ENCODE assay signal across 30 cellular contexts in genomic region chr1:109777980-109778625, GRCh38. TPM values are rescaled to one million over a fixed set of nuclear protein-coding genes. Genes with fewer than 3 reads are reported as not detected.
DNase-seq lines count a peak whose midpoint lies in the region; ATAC-seq, FAIRE-seq and TF ChIP-seq lines count a peak whose summit lies in the region.
"Had no signal": no experiment of that assay in that cellular context is flagged by ENCODE, and none has a peak within 500 bp of the region (broad histone marks: within the 10 kb centered on the region; RNA-seq: fewer than 3 reads in every experiment).

No MANE protein-coding gene starts in this region.

- no peak for FAIRE-seq in A549 (lab: Jason Lieb, UNC)
- FAIRE-seq: frontal cortex, GM12892 had no signal

- no peaks in the 10 kb centered on the region for H4K20me1 ChIP-seq in IMR-90 (ENCODE audit: insufficient read depth, low read length)

- no peak overlapping the region for H3K23ac ChIP-seq in IMR-90 (ENCODE audit: low read depth, low read length)

- H2BK15ac ChIP-seq in IMR-90 (ENCODE audit: low read depth, low read length) = peak overlapping the region; percentile 11; the same call in 1 of the 3 replicates

- H3K4ac ChIP-seq in IMR-90 (ENCODE audit: low read depth, low read length) = peak overlapping the region; percentile 41

- H3K4me1 ChIP-seq in A549 (peaks cover 43% of the 10 kb centered on the region), IMR-90 (ENCODE audit: control insufficient read depth, insufficient read depth, low read length) (peaks cover 15% of the 10 kb centered on the region)
- H3K4me1 ChIP-seq: psoas muscle had no signal

- intact Hi-C loops in IMR-90 (cut with micrococcal nuclease) (loop anchor here (1.0 to 5.0 kb wide), 4 partner anchors 132 to 329 kb away; partner anchors contain the start of genes AHCYL1 and CSF1), dorsolateral prefrontal cortex (cut with DNase I) (loop anchor here (1.0 to 5.0 kb wide), 2 partner anchors 134 to 206 kb away; partner anchors contain the start of genes AHCYL1 (in 2 of the 2) and CSF1 (in 1 of the 2)), sciatic nerve (cut with DNase I) (loop anchor here (2.0 kb wide), 1 partner anchor 203 kb away; no protein-coding TSS in a partner anchor)

- DNase-seq in A549 (ENCODE audit: low read depth in 1 of 2, low spot score in 1 of 2) (no peak), IMR-90 (no peak), dorsolateral prefrontal cortex (peak in 4 of 10 donors; percentile 20 to 32 (median 25)), sciatic nerve (ENCODE audit: low spot score) (peak; percentile 51), occipital lobe (lab: John Stamatoyannopoulos, UW) (no peak), AG20443 (ENCODE audit: low spot score) (no peak)
- DNase-seq: activated CD4-positive, alpha-beta T cell treated with anti-CD3 and anti-CD28 coated beads, Interleukin-2, amount 50 U/mL, for 4 hours; activated gamma-delta T cell treated with Interleukin-2 at 50 U/mL for 16 hours; brain microvascular endothelial cell; CD4-positive, alpha-beta T cell; esophagus squamous epithelium; GOT3; KBM-7; NCI-H1417 treated with DMSO at 0.1 percent for 48 hours; NCI-H2171; NCI-H526; SK-N-SH; stimulated activated CD4-positive, alpha-beta T cell treated with anti-CD3 and anti-CD28 coated beads, Interleukin-1b, Interleukin-23, amount 100 ng/mL, for 48 hours; T-helper 2 cell had no signal

- POLR2A ChIA-PET in A549 (lab: Yijun Ruan, JAX) (interaction anchor here (1.5 to 4.7 kb wide), 2 partner anchors 206 to 226 kb away, joined by 3 to 23 read pairs; partner anchors contain the start of gene AHCYL1), IMR-90 (lab: Charles Lee; ENCODE audit: unreplicated experiment) (no interaction called here)

- no peak overlapping the region for H3K56ac ChIP-seq in IMR-90 (ENCODE audit: extremely low read depth, insufficient read depth, low read length)

- H3K27me3 ChIP-seq in IMR-90 (ENCODE audit: control insufficient read depth, insufficient read depth, low read length) (no peaks in the 10 kb centered on the region), dorsolateral prefrontal cortex (no peaks in the 10 kb centered on the region)
- H3K27me3 ChIP-seq: adrenal gland, brain microvascular endothelial cell, esophagus squamous epithelium, vagina had no signal

- peaks cover 20% of the 10 kb centered on the region for H3K9me3 ChIP-seq in A549
- H3K9me3 ChIP-seq in IMR-90 (ENCODE audit: control insufficient read depth, insufficient read depth, low read length) = no peaks in the 10 kb centered on the region
- H3K9me3 ChIP-seq: adrenal gland, esophagus squamous epithelium, psoas muscle, vagina had no signal

- no peak overlapping the region for H2BK5ac ChIP-seq in IMR-90 (ENCODE audit: low read depth, low read length, poor library complexity, severe bottlenecking)

- no peak overlapping the region for H4K8ac ChIP-seq in IMR-90 (ENCODE audit: low read depth in 2 of 2, low read length in 2 of 2)

- in situ Hi-C loops in IMR-90 (cut with MboI; ENCODE audit: low sequenced_read_pairs) = loop anchor here (5.0 to 25.0 kb wide), 2 partner anchors 134 to 209 kb away; partner anchors contain the start of gene CSF1

- CTCF ChIA-PET in A549 (lab: Yijun Ruan, JAX) (interaction anchor here (0.9 to 28.1 kb wide), 32 partner anchors 11 to 287 kb away, joined by 3 to 969 read pairs (median 6); partner anchors contain the start of genes AHCYL1, CSF1 and GPR61), IMR-90 (lab: Yijun Ruan, JAX) (interaction anchor here (1.6 to 3.1 kb wide), 5 partner anchors 14 to 232 kb away, joined by 3 to 69 read pairs (median 10); partner anchors contain the start of gene AHCYL1)

- TF ChIP-seq RAD21 in A549 (conservative IDR thresholded peaks at IDR 0.05 in 1 of 2, IDR thresholded peaks at IDR 0.05 in 1 of 2) (no peak), IMR-90 (IDR thresholded peaks at IDR 0.05; ENCODE audit: low read length) (no peak)

- H4K5ac ChIP-seq in IMR-90 (ENCODE audit: low read depth, low read length) = no peak overlapping the region

- peak overlapping the region; percentile 24 for H4K91ac ChIP-seq in IMR-90 (ENCODE audit: insufficient read depth, low read depth, low read length)

- H3K27ac ChIP-seq in A549 = peak overlapping the region; percentile 78 to 91
- H3K27ac ChIP-seq in IMR-90 (ENCODE audit: insufficient read depth, low read length) = no peak overlapping the region
- peak overlapping the region in 33 of 59 donors; percentile 19 to 92 (median 75) for H3K27ac ChIP-seq in dorsolateral prefrontal cortex
- H3K27ac ChIP-seq: brain microvascular endothelial cell, psoas muscle, VCaP had no signal

- no peak overlapping the region for H3K4me2 ChIP-seq in A549
- no peak overlapping the region for H3K4me2 ChIP-seq in IMR-90 (ENCODE audit: low read depth, low read length)
- H3K4me2 ChIP-seq: SK-N-SH had no signal

- H3K9ac ChIP-seq in IMR-90 (ENCODE audit: low read depth, low read length) = no peak overlapping the region
- H3K9ac ChIP-seq: SK-N-SH had no signal

- H3K4me3 ChIP-seq in A549 (no peak overlapping the region), IMR-90 (ENCODE audit: insufficient read depth, low read depth, low read length) (no peak overlapping the region), dorsolateral prefrontal cortex (no peak overlapping the region)
- H3K4me3 ChIP-seq: adrenal gland, esophagus squamous epithelium, psoas muscle, skin epidermis, vagina had no signal

- no peaks in the 10 kb centered on the region for H3K36me3 ChIP-seq in IMR-90 (ENCODE audit: control insufficient read depth, insufficient read depth, low read length)
- H3K36me3 ChIP-seq: adrenal gland, brain microvascular endothelial cell, esophagus squamous epithelium, vagina had no signal

- dilution Hi-C loops in IMR-90 (cut with HindIII; ENCODE audit: low sequenced_read_pairs, unreplicated experiment) = no loop called here

- no peak overlapping the region for H3K18ac ChIP-seq in IMR-90 (ENCODE audit: low read depth, low read length)

- TF ChIP-seq EP300 in A549 (IDR thresholded peaks at IDR 0.05) = no peak

- no peaks in the 10 kb centered on the region for H3K79me1 ChIP-seq in IMR-90 (ENCODE audit: low read depth in 1 of 2, low read length in 2 of 2)

- TF ChIP-seq CTCF in A549 (IDR thresholded peaks at IDR 0.05) = no peak
- no peak for TF ChIP-seq CTCF in IMR-90 (conservative IDR thresholded peaks at IDR 0.05; ENCODE audit: low read depth, low read length)
- TF ChIP-seq CTCF in dorsolateral prefrontal cortex (IDR thresholded peaks at IDR 0.05 in 54 of 56, conservative IDR thresholded peaks at IDR 0.05 in 2 of 56; ENCODE audit: low read depth in 1 of 56, partially characterized antibody in 56 of 56) = no peak

- H2BK120ac ChIP-seq in IMR-90 (ENCODE audit: low read depth, low read length) = no peak overlapping the region; the same call in 1 of the 2 replicates

- no peak for TF ChIP-seq POLR2A in A549 (IDR thresholded peaks at IDR 0.05; ENCODE audit: low read length)
- TF ChIP-seq POLR2A in IMR-90 (IDR thresholded peaks at IDR 0.05; ENCODE audit: low read depth, low read length) = no peak

- H2BK20ac ChIP-seq in IMR-90 (ENCODE audit: low read depth, low read length) = no peak overlapping the region

- no peak overlapping the region for H2AK9ac ChIP-seq in IMR-90 (replicated peaks; ENCODE audit: low read depth, low read length, poor library complexity)

- peaks cover 8% of the 10 kb centered on the region for H3K9me1 ChIP-seq in IMR-90 (ENCODE audit: insufficient read depth, low read length)

- no TSS peak for BruUV-seq in IMR-90 (replicated peaks; lab: Mats Ljungman, UMichigan)

- H2AFZ ChIP-seq in IMR-90 (replicated peaks; ENCODE audit: low read length, poor library complexity) = no peak overlapping the region

- no peak overlapping the region for H3K14ac ChIP-seq in IMR-90 (replicated peaks; ENCODE audit: low read depth, low read length)

- H2AK5ac ChIP-seq in IMR-90 (ENCODE audit: low read depth, low read length) = peak overlapping the region; percentile 84

- 85% methylated on average over 9 of the region's 9 CpGs for WGBS in A549 (ENCODE audit: missing lambda C conversion rate)
- no CpG with 5 or more reads among the region's 9 CpGs for WGBS in IMR-90 (ENCODE audit: extremely low coverage in 2 of 2, insufficient read length in 1 of 2), 2 experiments

- ATAC-seq in A549 = no peak
- no peak for ATAC-seq in IMR-90 (ENCODE audit: low read depth)
- no peak for ATAC-seq in sciatic nerve
- ATAC-seq in HG03457 (IDR thresholded peaks at IDR 0.05; ENCODE audit: unreplicated experiment) = no peak
- ATAC-seq: psoas muscle had no signal

TF ChIP-seq in IMR-90, 13 proteins besides CTCF, POLR2A, EP300 and RAD21 (continues in another document):
- TF ChIP-seq SMC3 (IDR thresholded peaks at IDR 0.05; ENCODE audit: low read depth, low read length) = no peak
- TF ChIP-seq NFE2L2 (IDR thresholded peaks at IDR 0.05; ENCODE audit: low read depth, low read length) = no peak
- TF ChIP-seq RFX5 (IDR thresholded peaks at IDR 0.05; ENCODE audit: low read depth, low read length) = no peak
- no peak for TF ChIP-seq BHLHE40 (IDR thresholded peaks at IDR 0.05; ENCODE audit: low read depth, low read length)
- TF ChIP-seq FOS (IDR thresholded peaks at IDR 0.05; ENCODE audit: low read depth, low read length) = no peak

RNA-seq across cellular contexts. Expression of gene EPS8L3, which starts 14.4 kb away (rescaled TPM):
- 5.1 and 7.4 TPM in 2 replicates for polyA plus RNA-seq in A549 (2011; rRNA removed)
- 1.3 and 1.5 TPM in 2 replicates for polyA plus RNA-seq in A549 (2012; cell fraction: cytosol; rRNA removed)
- polyA plus RNA-seq in A549 (2012; cell fraction: nucleus; rRNA removed) = 8.6 and 9.1 TPM in 2 replicates
- 1.4 to 3.3 TPM (median 2.4 TPM) in 3 replicates for polyA plus RNA-seq in A549 (2017; fragmentation: RNase III; extraction: RNeasy Plus Mini Kit Qiagen cat#74134 plus additional on column Dnase treatment)
- polyA minus RNA-seq in A549 (2011; rRNA and poly(A)+ RNA removed) = 7.1 and 7.4 TPM in 2 replicates
- total RNA-seq in IMR-90 (2012; rRNA removed) = not detected in 2 replicates
- not detected in 2 replicates for polyA plus RNA-seq in IMR-90 (2012; rRNA removed)
- 0.11 TPM in 1 of 2 replicates, not detected in the other for polyA plus RNA-seq in IMR-90 (2012; cell fraction: cytosol; rRNA removed)
- polyA plus RNA-seq in IMR-90 (2012; cell fraction: nucleus; rRNA removed; ENCODE audit: low replicate concordance) = not detected in 2 replicates
- 1 to 10 TPM in 1 of 120 experiments, under 1 TPM in 1, not detected in 118; 0.81 to 1.3 TPM for total RNA-seq in dorsolateral prefrontal cortex
- not detected for total RNA-seq in sciatic nerve
- not detected for total RNA-seq in occipital lobe
- total RNA-seq: CD4-positive, alpha-beta T cell; frontal cortex; mononuclear cell; neural crest cell; RPMI7951; vagina had no signal
- polyA plus RNA-seq: SK-N-SH had no signal

RNA-seq across cellular contexts. Expression of gene GSTM3, which starts 37.3 kb away (rescaled TPM):
- polyA plus RNA-seq in A549 (2011; rRNA removed) (55.7 and 67.6 TPM in 2 replicates), A549 (2017; fragmentation: RNase III; extraction: RNeasy Plus Mini Kit Qiagen cat#74134 plus additional on column Dnase treatment) (39.8 to 44.1 TPM (median 43.0 TPM) in 3 replicates), IMR-90 (2012; rRNA removed) (97.4 and 102 TPM in 2 replicates)
- polyA plus RNA-seq in A549 (2012; cell fraction: cytosol; rRNA removed) = 29.1 and 30.9 TPM in 2 replicates
- polyA plus RNA-seq in A549 (2012; cell fraction: nucleus; rRNA removed) = 13.2 and 19.5 TPM in 2 replicates
- polyA minus RNA-seq in A549 (2011; rRNA and poly(A)+ RNA removed) = 15.9 and 18.2 TPM in 2 replicates
- total RNA-seq in IMR-90 (2012; rRNA removed) (101 and 131 TPM in 2 replicates), dorsolateral prefrontal cortex (100 to 1,000 TPM in 35 of 120 experiments, 10 to 100 TPM in 85; 34.5 to 187 (median 81.8) TPM), sciatic nerve (104 TPM), occipital lobe (69.4 TPM)
- polyA plus RNA-seq in IMR-90 (2012; cell fraction: cytosol; rRNA removed) = 69.1 and 108 TPM in 2 replicates
- polyA plus RNA-seq in IMR-90 (2012; cell fraction: nucleus; rRNA removed; ENCODE audit: low replicate concordance) = 19.5 and 60.7 TPM in 2 replicates
